ENCODE assay signal across 1 cellular context in the genomic region with DNA sequence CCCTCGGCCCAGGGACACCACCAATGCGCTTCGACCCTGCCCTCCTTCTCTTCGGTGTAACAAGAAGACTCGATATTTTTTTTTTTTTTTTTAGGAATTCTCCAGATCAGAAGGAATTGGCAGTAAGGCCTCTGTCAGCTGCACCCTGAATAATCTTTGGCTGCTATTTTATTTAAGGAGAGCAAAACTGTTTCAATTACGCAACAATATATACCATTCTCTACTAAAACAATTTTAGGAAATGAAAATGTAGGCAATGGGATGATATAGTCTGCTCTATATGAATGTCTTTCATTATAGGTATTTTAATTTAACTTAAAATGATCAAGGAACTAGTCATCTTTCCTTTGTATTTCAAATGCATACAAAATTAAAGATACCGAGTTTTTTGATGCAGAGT.
TF ChIP-seq lines count a peak whose summit lies in the region.

No MANE protein-coding gene starts in this region.

TF ChIP-seq in HepG2, 621 proteins besides CTCF, POLR2A, EP300 and RAD21:
- TF ChIP-seq TOE1 (CRISPR knock-in tag; IDR thresholded peaks at IDR 0.05) (no peak), THAP11 (CRISPR knock-in tag; IDR thresholded peaks at IDR 0.05) (no peak), ZNF10 (CRISPR knock-in tag; IDR thresholded peaks at IDR 0.05; ENCODE audit: borderline replicate concordance, low read depth) (no peak), KLF12 (CRISPR knock-in tag; IDR thresholded peaks at IDR 0.05; ENCODE audit: borderline replicate concordance) (0 out of 2 replicates have a peak, but pooled peaks have one; percentile 49), KAT7 (CRISPR knock-in tag; IDR thresholded peaks at IDR 0.05; ENCODE audit: borderline replicate concordance) (no peak), SMC3 (IDR thresholded peaks at IDR 0.05; ENCODE audit: low read length) (0 out of 2 replicates have a peak, but pooled peaks have one; percentile 8), TEAD2 (CRISPR knock-in tag; IDR thresholded peaks at IDR 0.05) (no peak), MED1 (CRISPR knock-in tag; IDR thresholded peaks at IDR 0.05) (no peak), ATM (IDR thresholded peaks at IDR 0.05; ENCODE audit: borderline replicate concordance) (no peak), HNRNPUL1 (IDR thresholded peaks at IDR 0.05; ENCODE audit: low read depth, low read length) (no peak), CBFB (CRISPR knock-in tag; IDR thresholded peaks at IDR 0.05) (0 out of 2 replicates have a peak, but pooled peaks have one; percentile 5), SP5 (CRISPR knock-in tag; IDR thresholded peaks at IDR 0.05; ENCODE audit: borderline replicate concordance, low read depth) (no peak), ETV6 (CRISPR knock-in tag; conservative IDR thresholded peaks at IDR 0.05) (no peak), ZNF713 (CRISPR knock-in tag; IDR thresholded peaks at IDR 0.05) (no peak), NR2F6 (IDR thresholded peaks at IDR 0.05) (no peak), NR2F6 (CRISPR knock-in tag; IDR thresholded peaks at IDR 0.05) (no peak), ZNF337 (CRISPR knock-in tag; IDR thresholded peaks at IDR 0.05; ENCODE audit: borderline replicate concordance, low read depth) (no peak), CENPT (CRISPR knock-in tag; IDR thresholded peaks at IDR 0.05; ENCODE audit: low read depth) (no peak), CEBPB (IDR thresholded peaks at IDR 0.05; ENCODE audit: borderline replicate concordance, low read depth, low read length) (peak; percentile 86), ZNF101 (CRISPR knock-in tag; IDR thresholded peaks at IDR 0.05; ENCODE audit: borderline replicate concordance, low read depth) (no peak), SCMH1 (CRISPR knock-in tag; IDR thresholded peaks at IDR 0.05; ENCODE audit: borderline replicate concordance) (no peak), ZNF34 (CRISPR knock-in tag; IDR thresholded peaks at IDR 0.05; ENCODE audit: borderline replicate concordance) (no peak), POGZ (CRISPR knock-in tag; IDR thresholded peaks at IDR 0.05) (peak; percentile 2; the same call in 1 of the 2 replicates), ISX (CRISPR knock-in tag; conservative IDR thresholded peaks at IDR 0.05) (0 out of 2 replicates have a peak, but pooled peaks have one; percentile 36), ZNF432 (CRISPR knock-in tag; IDR thresholded peaks at IDR 0.05; ENCODE audit: borderline replicate concordance) (no peak), ZNF761 (CRISPR knock-in tag; conservative IDR thresholded peaks at IDR 0.05) (0 out of 2 replicates have a peak, but pooled peaks have one; percentile 50), NCOA5 (CRISPR knock-in tag; IDR thresholded peaks at IDR 0.05) (no peak), TBP (CRISPR knock-in tag; IDR thresholded peaks at IDR 0.05) (no peak), ZEB1 (IDR thresholded peaks at IDR 0.05; ENCODE audit: insufficient replicate concordance, low read depth) (peak; percentile 21), ZFP82 (CRISPR knock-in tag; IDR thresholded peaks at IDR 0.05; ENCODE audit: borderline replicate concordance) (0 out of 2 replicates have a peak, but pooled peaks have one; percentile 46), MXD4 (CRISPR knock-in tag; IDR thresholded peaks at IDR 0.05) (no peak), ZSCAN31 (CRISPR knock-in tag; IDR thresholded peaks at IDR 0.05; ENCODE audit: low read depth) (no peak), CEBPG (CRISPR knock-in tag; IDR thresholded peaks at IDR 0.05) (peak; percentile 58), BRD4 (CRISPR knock-in tag; IDR thresholded peaks at IDR 0.05) (no peak), ISL2 (CRISPR knock-in tag; IDR thresholded peaks at IDR 0.05) (peak; percentile 9; the same call in 1 of the 2 replicates), ZNF552 (CRISPR knock-in tag; IDR thresholded peaks at IDR 0.05; ENCODE audit: borderline replicate concordance) (no peak), KDM6A (CRISPR knock-in tag; IDR thresholded peaks at IDR 0.05; ENCODE audit: low read depth) (no peak), NCOR1 (IDR thresholded peaks at IDR 0.05; ENCODE audit: borderline replicate concordance, low read length) (0 out of 2 replicates have a peak, but pooled peaks have one; percentile 44), JARID2 (CRISPR knock-in tag; IDR thresholded peaks at IDR 0.05; ENCODE audit: insufficient replicate concordance) (no peak), EED (CRISPR knock-in tag; IDR thresholded peaks at IDR 0.05) (no peak), ZNF816 (CRISPR knock-in tag; IDR thresholded peaks at IDR 0.05; ENCODE audit: borderline replicate concordance) (peak; percentile 74; the same call in 1 of the 2 replicates), NFE2L1 (CRISPR knock-in tag; IDR thresholded peaks at IDR 0.05; ENCODE audit: borderline replicate concordance) (no peak), SNRNP70 (IDR thresholded peaks at IDR 0.05; ENCODE audit: low read depth, low read length) (no peak)
- TF ChIP-seq, protein P1, sequence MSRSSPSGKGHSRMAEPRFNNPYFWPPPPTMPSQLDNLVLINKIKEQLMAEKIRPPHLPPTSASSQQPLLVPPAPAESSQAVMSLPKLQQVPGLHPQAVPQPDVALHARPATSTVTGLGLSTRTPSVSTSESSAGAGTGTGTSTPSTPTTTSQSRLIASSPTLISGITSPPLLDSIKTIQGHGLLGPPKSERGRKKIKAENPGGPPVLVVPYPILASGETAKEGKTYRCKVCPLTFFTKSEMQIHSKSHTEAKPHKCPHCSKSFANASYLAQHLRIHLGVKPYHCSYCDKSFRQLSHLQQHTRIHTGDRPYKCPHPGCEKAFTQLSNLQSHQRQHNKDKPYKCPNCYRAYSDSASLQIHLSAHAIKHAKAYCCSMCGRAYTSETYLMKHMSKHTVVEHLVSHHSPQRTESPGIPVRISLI (CRISPR knock-in tag; IDR thresholded peaks at IDR 0.05; ENCODE audit: borderline replicate concordance): peak; percentile 85; the same call in 1 of the 2 replicates
- TF ChIP-seq, protein P2, sequence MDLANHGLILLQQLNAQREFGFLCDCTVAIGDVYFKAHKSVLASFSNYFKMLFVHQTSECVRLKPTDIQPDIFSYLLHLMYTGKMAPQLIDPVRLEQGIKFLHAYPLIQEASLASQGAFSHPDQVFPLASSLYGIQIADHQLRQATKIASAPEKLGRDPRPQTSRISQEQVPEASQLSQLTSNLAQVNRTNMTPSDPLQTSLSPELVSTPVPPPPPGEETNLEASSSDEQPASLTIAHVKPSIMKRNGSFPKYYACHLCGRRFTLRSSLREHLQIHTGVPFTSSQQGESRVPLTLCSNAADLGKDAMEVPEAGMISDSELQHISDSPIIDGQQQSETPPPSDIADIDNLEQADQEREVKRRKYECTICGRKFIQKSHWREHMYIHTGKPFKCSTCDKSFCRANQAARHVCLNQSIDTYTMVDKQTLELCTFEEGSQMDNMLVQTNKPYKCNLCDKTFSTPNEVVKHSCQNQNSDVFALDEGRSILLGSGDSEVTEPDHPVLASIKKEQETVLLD (CRISPR knock-in tag; IDR thresholded peaks at IDR 0.05; ENCODE audit: low read depth): no peak
- TF ChIP-seq, protein P3, sequence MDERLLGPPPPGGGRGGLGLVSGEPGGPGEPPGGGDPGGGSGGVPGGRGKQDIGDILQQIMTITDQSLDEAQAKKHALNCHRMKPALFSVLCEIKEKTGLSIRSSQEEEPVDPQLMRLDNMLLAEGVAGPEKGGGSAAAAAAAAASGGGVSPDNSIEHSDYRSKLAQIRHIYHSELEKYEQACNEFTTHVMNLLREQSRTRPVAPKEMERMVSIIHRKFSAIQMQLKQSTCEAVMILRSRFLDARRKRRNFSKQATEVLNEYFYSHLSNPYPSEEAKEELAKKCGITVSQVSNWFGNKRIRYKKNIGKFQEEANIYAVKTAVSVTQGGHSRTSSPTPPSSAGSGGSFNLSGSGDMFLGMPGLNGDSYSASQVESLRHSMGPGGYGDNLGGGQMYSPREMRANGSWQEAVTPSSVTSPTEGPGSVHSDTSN (CRISPR knock-in tag; IDR thresholded peaks at IDR 0.05): no peak
- TF ChIP-seq, protein P4, sequence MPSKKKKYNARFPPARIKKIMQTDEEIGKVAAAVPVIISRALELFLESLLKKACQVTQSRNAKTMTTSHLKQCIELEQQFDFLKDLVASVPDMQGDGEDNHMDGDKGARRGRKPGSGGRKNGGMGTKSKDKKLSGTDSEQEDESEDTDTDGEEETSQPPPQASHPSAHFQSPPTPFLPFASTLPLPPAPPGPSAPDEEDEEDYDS (CRISPR knock-in tag; IDR thresholded peaks at IDR 0.05): peak; percentile 5; the same call in 1 of the 2 replicates
- TF ChIP-seq, protein P5, sequence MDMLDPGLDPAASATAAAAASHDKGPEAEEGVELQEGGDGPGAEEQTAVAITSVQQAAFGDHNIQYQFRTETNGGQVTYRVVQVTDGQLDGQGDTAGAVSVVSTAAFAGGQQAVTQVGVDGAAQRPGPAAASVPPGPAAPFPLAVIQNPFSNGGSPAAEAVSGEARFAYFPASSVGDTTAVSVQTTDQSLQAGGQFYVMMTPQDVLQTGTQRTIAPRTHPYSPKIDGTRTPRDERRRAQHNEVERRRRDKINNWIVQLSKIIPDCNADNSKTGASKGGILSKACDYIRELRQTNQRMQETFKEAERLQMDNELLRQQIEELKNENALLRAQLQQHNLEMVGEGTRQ (IDR thresholded peaks at IDR 0.05; ENCODE audit: low read depth, low read length): 0 out of 2 replicates have a peak, but pooled peaks have one; percentile 14
- TF ChIP-seq, protein P5 (CRISPR knock-in tag; IDR thresholded peaks at IDR 0.05; ENCODE audit: borderline replicate concordance): no peak
- TF ChIP-seq, protein P6, sequence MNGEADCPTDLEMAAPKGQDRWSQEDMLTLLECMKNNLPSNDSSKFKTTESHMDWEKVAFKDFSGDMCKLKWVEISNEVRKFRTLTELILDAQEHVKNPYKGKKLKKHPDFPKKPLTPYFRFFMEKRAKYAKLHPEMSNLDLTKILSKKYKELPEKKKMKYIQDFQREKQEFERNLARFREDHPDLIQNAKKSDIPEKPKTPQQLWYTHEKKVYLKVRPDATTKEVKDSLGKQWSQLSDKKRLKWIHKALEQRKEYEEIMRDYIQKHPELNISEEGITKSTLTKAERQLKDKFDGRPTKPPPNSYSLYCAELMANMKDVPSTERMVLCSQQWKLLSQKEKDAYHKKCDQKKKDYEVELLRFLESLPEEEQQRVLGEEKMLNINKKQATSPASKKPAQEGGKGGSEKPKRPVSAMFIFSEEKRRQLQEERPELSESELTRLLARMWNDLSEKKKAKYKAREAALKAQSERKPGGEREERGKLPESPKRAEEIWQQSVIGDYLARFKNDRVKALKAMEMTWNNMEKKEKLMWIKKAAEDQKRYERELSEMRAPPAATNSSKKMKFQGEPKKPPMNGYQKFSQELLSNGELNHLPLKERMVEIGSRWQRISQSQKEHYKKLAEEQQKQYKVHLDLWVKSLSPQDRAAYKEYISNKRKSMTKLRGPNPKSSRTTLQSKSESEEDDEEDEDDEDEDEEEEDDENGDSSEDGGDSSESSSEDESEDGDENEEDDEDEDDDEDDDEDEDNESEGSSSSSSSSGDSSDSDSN (CRISPR knock-in tag; IDR thresholded peaks at IDR 0.05): no peak
- TF ChIP-seq, protein P7, sequence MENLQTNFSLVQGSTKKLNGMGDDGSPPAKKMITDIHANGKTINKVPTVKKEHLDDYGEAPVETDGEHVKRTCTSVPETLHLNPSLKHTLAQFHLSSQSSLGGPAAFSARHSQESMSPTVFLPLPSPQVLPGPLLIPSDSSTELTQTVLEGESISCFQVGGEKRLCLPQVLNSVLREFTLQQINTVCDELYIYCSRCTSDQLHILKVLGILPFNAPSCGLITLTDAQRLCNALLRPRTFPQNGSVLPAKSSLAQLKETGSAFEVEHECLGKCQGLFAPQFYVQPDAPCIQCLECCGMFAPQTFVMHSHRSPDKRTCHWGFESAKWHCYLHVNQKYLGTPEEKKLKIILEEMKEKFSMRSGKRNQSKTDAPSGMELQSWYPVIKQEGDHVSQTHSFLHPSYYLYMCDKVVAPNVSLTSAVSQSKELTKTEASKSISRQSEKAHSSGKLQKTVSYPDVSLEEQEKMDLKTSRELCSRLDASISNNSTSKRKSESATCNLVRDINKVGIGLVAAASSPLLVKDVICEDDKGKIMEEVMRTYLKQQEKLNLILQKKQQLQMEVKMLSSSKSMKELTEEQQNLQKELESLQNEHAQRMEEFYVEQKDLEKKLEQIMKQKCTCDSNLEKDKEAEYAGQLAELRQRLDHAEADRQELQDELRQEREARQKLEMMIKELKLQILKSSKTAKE (CRISPR knock-in tag; IDR thresholded peaks at IDR 0.05; ENCODE audit: borderline replicate concordance): no peak
- TF ChIP-seq, protein P8, sequence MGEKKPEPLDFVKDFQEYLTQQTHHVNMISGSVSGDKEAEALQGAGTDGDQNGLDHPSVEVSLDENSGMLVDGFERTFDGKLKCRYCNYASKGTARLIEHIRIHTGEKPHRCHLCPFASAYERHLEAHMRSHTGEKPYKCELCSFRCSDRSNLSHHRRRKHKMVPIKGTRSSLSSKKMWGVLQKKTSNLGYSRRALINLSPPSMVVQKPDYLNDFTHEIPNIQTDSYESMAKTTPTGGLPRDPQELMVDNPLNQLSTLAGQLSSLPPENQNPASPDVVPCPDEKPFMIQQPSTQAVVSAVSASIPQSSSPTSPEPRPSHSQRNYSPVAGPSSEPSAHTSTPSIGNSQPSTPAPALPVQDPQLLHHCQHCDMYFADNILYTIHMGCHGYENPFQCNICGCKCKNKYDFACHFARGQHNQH (CRISPR knock-in tag; IDR thresholded peaks at IDR 0.05): no peak
- TF ChIP-seq, protein P9, sequence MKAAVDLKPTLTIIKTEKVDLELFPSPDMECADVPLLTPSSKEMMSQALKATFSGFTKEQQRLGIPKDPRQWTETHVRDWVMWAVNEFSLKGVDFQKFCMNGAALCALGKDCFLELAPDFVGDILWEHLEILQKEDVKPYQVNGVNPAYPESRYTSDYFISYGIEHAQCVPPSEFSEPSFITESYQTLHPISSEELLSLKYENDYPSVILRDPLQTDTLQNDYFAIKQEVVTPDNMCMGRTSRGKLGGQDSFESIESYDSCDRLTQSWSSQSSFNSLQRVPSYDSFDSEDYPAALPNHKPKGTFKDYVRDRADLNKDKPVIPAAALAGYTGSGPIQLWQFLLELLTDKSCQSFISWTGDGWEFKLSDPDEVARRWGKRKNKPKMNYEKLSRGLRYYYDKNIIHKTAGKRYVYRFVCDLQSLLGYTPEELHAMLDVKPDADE (CRISPR knock-in tag; IDR thresholded peaks at IDR 0.05): no peak
- TF ChIP-seq, protein P10, sequence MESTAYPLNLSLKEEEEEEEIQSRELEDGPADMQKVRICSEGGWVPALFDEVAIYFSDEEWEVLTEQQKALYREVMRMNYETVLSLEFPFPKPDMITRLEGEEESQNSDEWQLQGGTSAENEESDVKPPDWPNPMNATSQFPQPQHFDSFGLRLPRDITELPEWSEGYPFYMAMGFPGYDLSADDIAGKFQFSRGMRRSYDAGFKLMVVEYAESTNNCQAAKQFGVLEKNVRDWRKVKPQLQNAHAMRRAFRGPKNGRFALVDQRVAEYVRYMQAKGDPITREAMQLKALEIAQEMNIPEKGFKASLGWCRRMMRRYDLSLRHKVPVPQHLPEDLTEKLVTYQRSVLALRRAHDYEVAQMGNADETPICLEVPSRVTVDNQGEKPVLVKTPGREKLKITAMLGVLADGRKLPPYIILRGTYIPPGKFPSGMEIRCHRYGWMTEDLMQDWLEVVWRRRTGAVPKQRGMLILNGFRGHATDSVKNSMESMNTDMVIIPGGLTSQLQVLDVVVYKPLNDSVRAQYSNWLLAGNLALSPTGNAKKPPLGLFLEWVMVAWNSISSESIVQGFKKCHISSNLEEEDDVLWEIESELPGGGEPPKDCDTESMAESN (CRISPR knock-in tag; conservative IDR thresholded peaks at IDR 0.05): no peak
